Comparison of ENCODE assay signal across 1 cellular context in the genomic region with DNA sequence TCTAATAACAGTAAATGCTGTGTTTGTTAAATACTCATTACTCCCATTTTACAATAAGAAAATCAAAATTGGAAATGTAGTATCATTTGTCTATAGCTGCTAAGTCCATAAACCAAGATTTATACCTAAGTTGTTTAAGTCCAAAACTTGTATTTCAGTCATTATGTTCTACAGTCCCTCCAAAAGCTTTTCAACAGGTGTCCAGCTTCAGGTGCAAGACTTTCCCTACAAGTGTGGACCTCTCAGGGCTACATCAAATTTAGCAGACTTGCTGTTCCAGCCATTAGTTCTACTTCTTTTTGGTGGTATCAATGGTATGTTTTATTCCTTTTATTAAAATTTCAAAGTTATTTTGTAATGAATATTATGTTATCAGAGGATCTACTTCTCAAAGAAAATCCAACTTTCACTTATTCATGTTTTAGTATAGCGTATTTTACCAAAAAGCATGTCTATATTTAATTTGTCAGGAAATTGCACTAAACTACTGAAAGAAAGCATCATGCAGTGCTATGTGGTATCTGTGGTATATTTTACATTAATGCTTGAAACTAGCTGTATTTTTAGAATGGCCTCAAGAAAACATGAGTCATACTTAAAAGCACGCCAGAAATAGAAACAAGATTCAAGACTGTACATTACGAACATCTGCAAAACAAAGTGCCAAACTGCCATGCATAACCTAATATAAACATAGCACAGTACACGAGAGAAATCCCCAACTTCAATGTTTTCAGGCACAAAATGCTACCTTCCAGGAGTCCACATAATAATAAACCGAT.
TF ChIP-seq lines count a peak whose summit lies in the region.

No MANE protein-coding gene starts in this region.

TF ChIP-seq in GM12878, 131 proteins besides CTCF, POLR2A, EP300 and RAD21 (continued from another document and continues in another):
- TF ChIP-seq, protein P1, sequence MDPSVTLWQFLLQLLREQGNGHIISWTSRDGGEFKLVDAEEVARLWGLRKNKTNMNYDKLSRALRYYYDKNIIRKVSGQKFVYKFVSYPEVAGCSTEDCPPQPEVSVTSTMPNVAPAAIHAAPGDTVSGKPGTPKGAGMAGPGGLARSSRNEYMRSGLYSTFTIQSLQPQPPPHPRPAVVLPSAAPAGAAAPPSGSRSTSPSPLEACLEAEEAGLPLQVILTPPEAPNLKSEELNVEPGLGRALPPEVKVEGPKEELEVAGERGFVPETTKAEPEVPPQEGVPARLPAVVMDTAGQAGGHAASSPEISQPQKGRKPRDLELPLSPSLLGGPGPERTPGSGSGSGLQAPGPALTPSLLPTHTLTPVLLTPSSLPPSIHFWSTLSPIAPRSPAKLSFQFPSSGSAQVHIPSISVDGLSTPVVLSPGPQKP (IDR thresholded peaks at IDR 0.05; ENCODE audit: low read depth, low read length): no peak
- TF ChIP-seq, protein P2, sequence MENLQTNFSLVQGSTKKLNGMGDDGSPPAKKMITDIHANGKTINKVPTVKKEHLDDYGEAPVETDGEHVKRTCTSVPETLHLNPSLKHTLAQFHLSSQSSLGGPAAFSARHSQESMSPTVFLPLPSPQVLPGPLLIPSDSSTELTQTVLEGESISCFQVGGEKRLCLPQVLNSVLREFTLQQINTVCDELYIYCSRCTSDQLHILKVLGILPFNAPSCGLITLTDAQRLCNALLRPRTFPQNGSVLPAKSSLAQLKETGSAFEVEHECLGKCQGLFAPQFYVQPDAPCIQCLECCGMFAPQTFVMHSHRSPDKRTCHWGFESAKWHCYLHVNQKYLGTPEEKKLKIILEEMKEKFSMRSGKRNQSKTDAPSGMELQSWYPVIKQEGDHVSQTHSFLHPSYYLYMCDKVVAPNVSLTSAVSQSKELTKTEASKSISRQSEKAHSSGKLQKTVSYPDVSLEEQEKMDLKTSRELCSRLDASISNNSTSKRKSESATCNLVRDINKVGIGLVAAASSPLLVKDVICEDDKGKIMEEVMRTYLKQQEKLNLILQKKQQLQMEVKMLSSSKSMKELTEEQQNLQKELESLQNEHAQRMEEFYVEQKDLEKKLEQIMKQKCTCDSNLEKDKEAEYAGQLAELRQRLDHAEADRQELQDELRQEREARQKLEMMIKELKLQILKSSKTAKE (IDR thresholded peaks at IDR 0.05; ENCODE audit: low read depth, poor library complexity, severe bottlenecking): peak; percentile 97
- TF ChIP-seq ZNF384 (IDR thresholded peaks at IDR 0.05; ENCODE audit: borderline replicate concordance, low read depth, low read length): no peak
- no peak for TF ChIP-seq SREBF2 (IDR thresholded peaks at IDR 0.05; ENCODE audit: low read length)
- TF ChIP-seq, protein P3, sequence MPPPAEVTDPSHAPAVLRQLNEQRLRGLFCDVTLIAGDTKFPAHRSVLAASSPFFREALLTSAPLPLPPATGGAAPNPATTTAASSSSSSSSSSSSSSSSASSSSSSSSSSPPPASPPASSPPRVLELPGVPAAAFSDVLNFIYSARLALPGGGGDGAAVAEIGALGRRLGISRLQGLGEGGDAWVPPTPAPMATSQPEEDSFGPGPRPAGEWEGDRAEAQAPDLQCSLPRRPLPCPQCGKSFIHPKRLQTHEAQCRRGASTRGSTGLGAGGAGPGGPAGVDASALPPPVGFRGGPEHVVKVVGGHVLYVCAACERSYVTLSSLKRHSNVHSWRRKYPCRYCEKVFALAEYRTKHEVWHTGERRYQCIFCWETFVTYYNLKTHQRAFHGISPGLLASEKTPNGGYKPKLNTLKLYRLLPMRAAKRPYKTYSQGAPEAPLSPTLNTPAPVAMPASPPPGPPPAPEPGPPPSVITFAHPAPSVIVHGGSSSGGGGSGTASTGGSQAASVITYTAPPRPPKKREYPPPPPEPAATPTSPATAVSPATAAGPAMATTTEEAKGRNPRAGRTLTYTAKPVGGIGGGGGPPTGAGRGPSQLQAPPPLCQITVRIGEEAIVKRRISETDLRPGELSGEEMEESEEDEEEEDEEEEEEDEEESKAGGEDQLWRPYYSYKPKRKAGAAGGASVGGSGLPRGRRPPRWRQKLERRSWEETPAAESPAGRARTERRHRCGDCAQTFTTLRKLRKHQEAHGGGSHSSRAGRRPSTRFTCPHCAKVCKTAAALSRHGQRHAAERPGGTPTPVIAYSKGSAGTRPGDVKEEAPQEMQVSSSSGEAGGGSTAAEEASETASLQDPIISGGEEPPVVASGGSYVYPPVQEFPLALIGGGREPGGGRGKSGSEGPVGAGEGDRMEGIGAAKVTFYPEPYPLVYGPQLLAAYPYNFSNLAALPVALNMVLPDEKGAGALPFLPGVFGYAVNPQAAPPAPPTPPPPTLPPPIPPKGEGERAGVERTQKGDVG (CRISPR knock-in tag; IDR thresholded peaks at IDR 0.05): no peak
- TF ChIP-seq IKZF1 (conservative IDR thresholded peaks at IDR 0.05): peak; percentile 88
- TF ChIP-seq PAX5 (IDR thresholded peaks at IDR 0.05; ENCODE audit: borderline replicate concordance, low read depth, low read length): peak; percentile 68; the same call in 1 of the 2 replicates
- TF ChIP-seq BRCA1 (IDR thresholded peaks at IDR 0.05; ENCODE audit: low read depth, low read length): no peak
- no peak for TF ChIP-seq CUX1 (IDR thresholded peaks at IDR 0.05; ENCODE audit: insufficient replicate concordance, low read depth, low read length)
- no peak for TF ChIP-seq HDAC6 (IDR thresholded peaks at IDR 0.05; ENCODE audit: unreplicated experiment)
- 0 out of 2 replicates have a peak, but pooled peaks have one; percentile 41 for TF ChIP-seq RBBP5 (conservative IDR thresholded peaks at IDR 0.05)
- no peak for TF ChIP-seq SMAD5 (IDR thresholded peaks at IDR 0.05; ENCODE audit: low read depth)
- TF ChIP-seq FOXM1 (IDR thresholded peaks at IDR 0.05; ENCODE audit: low read depth, low read length): peak; percentile 99
- TF ChIP-seq E2F8 (IDR thresholded peaks at IDR 0.05; ENCODE audit: low read depth, partially characterized antibody): peak; percentile 40
- peak; percentile 88; the same call in 1 of the 2 replicates for TF ChIP-seq RCOR1 (conservative IDR thresholded peaks at IDR 0.05; ENCODE audit: low read depth, low read length)
- peak; percentile 81 for TF ChIP-seq NR2F1 (conservative IDR thresholded peaks at IDR 0.05)
- peak; percentile 90 for TF ChIP-seq ZNF24 (IDR thresholded peaks at IDR 0.05)
- TF ChIP-seq CBFB (IDR thresholded peaks at IDR 0.05; ENCODE audit: low read depth): peak; percentile 95
- TF ChIP-seq MTA3 (IDR thresholded peaks at IDR 0.05; ENCODE audit: borderline replicate concordance, low read length): peak; percentile 98; the same call in 1 of the 2 replicates
- TF ChIP-seq ATF2 (IDR thresholded peaks at IDR 0.05; ENCODE audit: low read length): peak; percentile 100
- TF ChIP-seq JUND (IDR thresholded peaks at IDR 0.05; ENCODE audit: low read depth, low read length): peak; percentile 90
- peak; percentile 74 for TF ChIP-seq GABPA (IDR thresholded peaks at IDR 0.05; ENCODE audit: low read depth)
- peak; percentile 60; the same call in 1 of the 2 replicates for TF ChIP-seq MXI1 (IDR thresholded peaks at IDR 0.05; ENCODE audit: low read depth, low read length)
- TF ChIP-seq SUPT20H (IDR thresholded peaks at IDR 0.05; ENCODE audit: borderline replicate concordance, control insufficient read depth, low read depth, low read length): no peak
- no peak for TF ChIP-seq TCF3 (IDR thresholded peaks at IDR 0.05; ENCODE audit: borderline replicate concordance, insufficient read depth, low read depth, low read length)
- TF ChIP-seq ZNF217 (IDR thresholded peaks at IDR 0.05): peak; percentile 99
- TF ChIP-seq, protein P4, sequence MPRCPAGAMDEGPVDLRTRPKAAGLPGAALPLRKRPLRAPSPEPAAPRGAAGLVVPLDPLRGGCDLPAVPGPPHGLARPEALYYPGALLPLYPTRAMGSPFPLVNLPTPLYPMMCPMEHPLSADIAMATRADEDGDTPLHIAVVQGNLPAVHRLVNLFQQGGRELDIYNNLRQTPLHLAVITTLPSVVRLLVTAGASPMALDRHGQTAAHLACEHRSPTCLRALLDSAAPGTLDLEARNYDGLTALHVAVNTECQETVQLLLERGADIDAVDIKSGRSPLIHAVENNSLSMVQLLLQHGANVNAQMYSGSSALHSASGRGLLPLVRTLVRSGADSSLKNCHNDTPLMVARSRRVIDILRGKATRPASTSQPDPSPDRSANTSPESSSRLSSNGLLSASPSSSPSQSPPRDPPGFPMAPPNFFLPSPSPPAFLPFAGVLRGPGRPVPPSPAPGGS (IDR thresholded peaks at IDR 0.05; ENCODE audit: borderline replicate concordance, insufficient read depth, low read depth, low read length, poor library complexity, severe bottlenecking): peak; percentile 79
- TF ChIP-seq MTA2 (IDR thresholded peaks at IDR 0.05; ENCODE audit: low read depth): peak; percentile 96
- peak; percentile 62 for TF ChIP-seq RAD51 (IDR thresholded peaks at IDR 0.05)
- TF ChIP-seq BMI1 (IDR thresholded peaks at IDR 0.05; ENCODE audit: borderline replicate concordance): peak; percentile 69
- no peak for TF ChIP-seq ZNF622 (IDR thresholded peaks at IDR 0.05)
- TF ChIP-seq HDAC2 (IDR thresholded peaks at IDR 0.05): no peak
- peak; percentile 72 for TF ChIP-seq CREB1 (IDR thresholded peaks at IDR 0.05; ENCODE audit: low read depth)
- no peak for TF ChIP-seq TARDBP (IDR thresholded peaks at IDR 0.05; ENCODE audit: borderline replicate concordance)
- TF ChIP-seq TCF12 (IDR thresholded peaks at IDR 0.05; ENCODE audit: low read depth, low read length): peak; percentile 73
- no peak for TF ChIP-seq PAX8 (IDR thresholded peaks at IDR 0.05)
- peak in 1 of 2 experiments; percentile 75; a peak in 1 of 4 replicates for TF ChIP-seq ETV6 (conservative IDR thresholded peaks at IDR 0.05 in 1 of 2, IDR thresholded peaks at IDR 0.05 in 1 of 2; ENCODE audit: borderline replicate concordance in 1 of 2, low read depth in 1 of 2)
- TF ChIP-seq PBX3 (IDR thresholded peaks at IDR 0.05; ENCODE audit: insufficient replicate concordance, low read depth, low read length): no peak
